1 cellular context compared by ENCODE assay signal in the genomic region with DNA sequence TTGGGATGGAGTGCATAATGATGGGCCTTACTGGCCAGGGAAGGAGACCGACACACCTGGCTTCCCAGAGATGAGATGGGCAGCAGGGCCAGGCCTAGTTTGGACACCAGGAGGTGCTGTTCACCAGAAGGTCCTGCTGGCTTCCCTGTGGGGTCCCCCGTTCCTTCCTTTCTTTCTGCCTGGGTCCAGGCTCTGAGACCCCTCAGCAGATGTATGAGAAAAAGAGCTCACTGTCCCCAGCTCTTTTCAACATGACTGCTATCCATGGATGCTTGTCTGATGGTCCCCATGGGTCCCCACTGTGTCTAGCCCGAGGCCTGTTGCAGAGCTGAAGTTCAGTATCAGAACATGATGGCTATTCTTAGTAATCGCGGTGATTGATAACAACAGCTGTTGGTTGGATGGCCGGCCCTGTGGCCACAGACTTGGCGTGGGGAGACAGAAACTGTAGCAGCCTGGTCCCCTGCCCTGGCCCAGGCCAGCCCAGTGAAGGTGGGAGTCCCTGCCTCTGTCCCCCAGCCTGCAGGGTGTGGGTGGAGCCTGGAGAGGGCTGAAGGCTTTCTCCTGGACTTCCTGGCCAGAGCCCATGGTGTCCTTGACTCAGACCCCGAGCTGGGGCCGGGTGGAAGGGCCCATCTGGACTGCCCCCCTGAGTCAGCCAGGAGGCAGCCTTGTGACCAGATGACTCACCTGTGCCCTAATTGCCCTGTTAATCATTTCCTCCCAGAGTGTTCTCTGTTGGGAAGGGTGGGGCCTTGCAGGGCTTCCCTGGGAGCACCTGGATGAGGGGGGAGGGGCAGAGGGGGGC.
TF ChIP-seq lines count a peak whose summit lies in the region.

No MANE protein-coding gene starts in this region.

TF ChIP-seq in HepG2, 621 proteins besides CTCF, POLR2A, EP300 and RAD21 (continued from another document and continues in another):
- TF ChIP-seq PAX8 (CRISPR knock-in tag; IDR thresholded peaks at IDR 0.05; ENCODE audit: borderline replicate concordance), result no peak
- peak; percentile 61 for TF ChIP-seq CREM (IDR thresholded peaks at IDR 0.05)
- no peak for TF ChIP-seq CREM (CRISPR knock-in tag; IDR thresholded peaks at IDR 0.05)
- 0 out of 4 replicates have a peak, but pooled peaks of 1 of the 2 experiments have one; percentile 12 for TF ChIP-seq MAFK (conservative IDR thresholded peaks at IDR 0.05 in 1 of 2, IDR thresholded peaks at IDR 0.05 in 1 of 2; ENCODE audit: low read length in 2 of 2)
- no peak for TF ChIP-seq CBX1 (IDR thresholded peaks at IDR 0.05; ENCODE audit: low read depth)
- no peak for TF ChIP-seq MLLT10 (CRISPR knock-in tag; IDR thresholded peaks at IDR 0.05)
- TF ChIP-seq ZNF3 (CRISPR knock-in tag; IDR thresholded peaks at IDR 0.05), result peak; percentile 16; the same call in 1 of the 2 replicates
- TF ChIP-seq ZNF343 (CRISPR knock-in tag; IDR thresholded peaks at IDR 0.05), result 0 out of 2 replicates have a peak, but pooled peaks have one; percentile 42
- TF ChIP-seq MED8 (CRISPR knock-in tag; IDR thresholded peaks at IDR 0.05; ENCODE audit: insufficient replicate concordance), result no peak
- TF ChIP-seq, protein P1, sequence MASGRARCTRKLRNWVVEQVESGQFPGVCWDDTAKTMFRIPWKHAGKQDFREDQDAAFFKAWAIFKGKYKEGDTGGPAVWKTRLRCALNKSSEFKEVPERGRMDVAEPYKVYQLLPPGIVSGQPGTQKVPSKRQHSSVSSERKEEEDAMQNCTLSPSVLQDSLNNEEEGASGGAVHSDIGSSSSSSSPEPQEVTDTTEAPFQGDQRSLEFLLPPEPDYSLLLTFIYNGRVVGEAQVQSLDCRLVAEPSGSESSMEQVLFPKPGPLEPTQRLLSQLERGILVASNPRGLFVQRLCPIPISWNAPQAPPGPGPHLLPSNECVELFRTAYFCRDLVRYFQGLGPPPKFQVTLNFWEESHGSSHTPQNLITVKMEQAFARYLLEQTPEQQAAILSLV (CRISPR knock-in tag; IDR thresholded peaks at IDR 0.05; ENCODE audit: borderline replicate concordance), result 0 out of 2 replicates have a peak, but pooled peaks have one; percentile 2
- TF ChIP-seq ZNF629 (CRISPR knock-in tag; conservative IDR thresholded peaks at IDR 0.05), result peak; percentile 12; the same call in 1 of the 2 replicates
- TF ChIP-seq ARNTL (CRISPR knock-in tag; IDR thresholded peaks at IDR 0.05), result peak; percentile 81
- TF ChIP-seq ZNF354B (CRISPR knock-in tag; IDR thresholded peaks at IDR 0.05), result no peak
- peak; percentile 7 for TF ChIP-seq ASH2L (IDR thresholded peaks at IDR 0.05; ENCODE audit: insufficient read length, low read depth, low read length)
- TF ChIP-seq ZNF713 (CRISPR knock-in tag; IDR thresholded peaks at IDR 0.05), result no peak
- peak; percentile 52; the same call in 1 of the 2 replicates for TF ChIP-seq MYPOP (CRISPR knock-in tag; IDR thresholded peaks at IDR 0.05)
- peak; percentile 19; the same call in 1 of the 2 replicates for TF ChIP-seq MEIS1 (CRISPR knock-in tag; IDR thresholded peaks at IDR 0.05; ENCODE audit: borderline replicate concordance)
- TF ChIP-seq ZNF598 (CRISPR knock-in tag; IDR thresholded peaks at IDR 0.05; ENCODE audit: borderline replicate concordance), result 0 out of 2 replicates have a peak, but pooled peaks have one; percentile 5
- no peak for TF ChIP-seq ZNF780A (CRISPR knock-in tag; IDR thresholded peaks at IDR 0.05)
- TF ChIP-seq ZNF576 (CRISPR knock-in tag; IDR thresholded peaks at IDR 0.05), result no peak
- TF ChIP-seq, protein P2, sequence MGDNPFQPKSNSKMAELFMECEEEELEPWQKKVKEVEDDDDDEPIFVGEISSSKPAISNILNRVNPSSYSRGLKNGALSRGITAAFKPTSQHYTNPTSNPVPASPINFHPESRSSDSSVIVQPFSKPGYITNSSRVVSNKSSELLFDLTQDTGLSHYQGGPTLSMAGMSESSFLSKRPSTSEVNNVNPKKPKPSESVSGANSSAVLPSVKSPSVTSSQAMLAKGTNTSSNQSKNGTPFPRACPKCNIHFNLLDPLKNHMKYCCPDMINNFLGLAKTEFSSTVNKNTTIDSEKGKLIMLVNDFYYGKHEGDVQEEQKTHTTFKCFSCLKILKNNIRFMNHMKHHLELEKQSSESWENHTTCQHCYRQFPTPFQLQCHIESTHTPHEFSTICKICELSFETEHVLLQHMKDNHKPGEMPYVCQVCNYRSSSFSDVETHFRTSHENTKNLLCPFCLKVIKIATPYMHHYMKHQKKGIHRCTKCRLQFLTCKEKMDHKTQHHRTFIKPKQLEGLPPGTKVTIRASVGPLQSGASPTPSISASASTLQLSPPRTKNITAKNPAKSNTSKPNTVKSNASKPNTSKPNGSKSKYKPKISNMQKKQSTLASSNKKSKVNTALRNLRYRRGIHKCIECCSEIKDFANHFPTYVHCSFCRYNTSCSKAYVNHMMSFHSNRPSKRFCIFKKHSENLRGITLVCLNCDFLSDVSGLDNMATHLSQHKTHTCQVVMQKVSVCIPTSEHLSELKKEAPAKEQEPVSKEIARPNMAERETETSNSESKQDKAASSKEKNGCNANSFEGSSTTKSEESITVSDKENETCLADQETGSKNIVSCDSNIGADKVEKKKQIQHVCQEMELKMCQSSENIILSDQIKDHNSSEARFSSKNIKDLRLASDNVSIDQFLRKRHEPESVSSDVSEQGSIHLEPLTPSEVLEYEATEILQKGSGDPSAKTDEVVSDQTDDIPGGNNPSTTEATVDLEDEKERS (CRISPR knock-in tag; IDR thresholded peaks at IDR 0.05), result no peak
- TF ChIP-seq ZBTB3 (CRISPR knock-in tag; IDR thresholded peaks at IDR 0.05; ENCODE audit: borderline replicate concordance, low read depth), result no peak
- TF ChIP-seq SRSF9 (IDR thresholded peaks at IDR 0.05; ENCODE audit: borderline replicate concordance, insufficient read depth, low read depth, low read length, poor library complexity, severe bottlenecking), result no peak
- TF ChIP-seq ERF (CRISPR knock-in tag; IDR thresholded peaks at IDR 0.05), result no peak; the same call in 1 of the 2 replicates
- no peak for TF ChIP-seq CHD2 (IDR thresholded peaks at IDR 0.05; ENCODE audit: low read depth, low read length)
- no peak for TF ChIP-seq AKAP8 (CRISPR knock-in tag; IDR thresholded peaks at IDR 0.05)
- TF ChIP-seq ADNP (CRISPR knock-in tag; IDR thresholded peaks at IDR 0.05), result no peak
- no peak for TF ChIP-seq ZNF383 (CRISPR knock-in tag; IDR thresholded peaks at IDR 0.05; ENCODE audit: borderline replicate concordance)
- peak; percentile 77 for TF ChIP-seq ZNF724P (CRISPR knock-in tag; IDR thresholded peaks at IDR 0.05; ENCODE audit: borderline replicate concordance)
- TF ChIP-seq, protein P3, sequence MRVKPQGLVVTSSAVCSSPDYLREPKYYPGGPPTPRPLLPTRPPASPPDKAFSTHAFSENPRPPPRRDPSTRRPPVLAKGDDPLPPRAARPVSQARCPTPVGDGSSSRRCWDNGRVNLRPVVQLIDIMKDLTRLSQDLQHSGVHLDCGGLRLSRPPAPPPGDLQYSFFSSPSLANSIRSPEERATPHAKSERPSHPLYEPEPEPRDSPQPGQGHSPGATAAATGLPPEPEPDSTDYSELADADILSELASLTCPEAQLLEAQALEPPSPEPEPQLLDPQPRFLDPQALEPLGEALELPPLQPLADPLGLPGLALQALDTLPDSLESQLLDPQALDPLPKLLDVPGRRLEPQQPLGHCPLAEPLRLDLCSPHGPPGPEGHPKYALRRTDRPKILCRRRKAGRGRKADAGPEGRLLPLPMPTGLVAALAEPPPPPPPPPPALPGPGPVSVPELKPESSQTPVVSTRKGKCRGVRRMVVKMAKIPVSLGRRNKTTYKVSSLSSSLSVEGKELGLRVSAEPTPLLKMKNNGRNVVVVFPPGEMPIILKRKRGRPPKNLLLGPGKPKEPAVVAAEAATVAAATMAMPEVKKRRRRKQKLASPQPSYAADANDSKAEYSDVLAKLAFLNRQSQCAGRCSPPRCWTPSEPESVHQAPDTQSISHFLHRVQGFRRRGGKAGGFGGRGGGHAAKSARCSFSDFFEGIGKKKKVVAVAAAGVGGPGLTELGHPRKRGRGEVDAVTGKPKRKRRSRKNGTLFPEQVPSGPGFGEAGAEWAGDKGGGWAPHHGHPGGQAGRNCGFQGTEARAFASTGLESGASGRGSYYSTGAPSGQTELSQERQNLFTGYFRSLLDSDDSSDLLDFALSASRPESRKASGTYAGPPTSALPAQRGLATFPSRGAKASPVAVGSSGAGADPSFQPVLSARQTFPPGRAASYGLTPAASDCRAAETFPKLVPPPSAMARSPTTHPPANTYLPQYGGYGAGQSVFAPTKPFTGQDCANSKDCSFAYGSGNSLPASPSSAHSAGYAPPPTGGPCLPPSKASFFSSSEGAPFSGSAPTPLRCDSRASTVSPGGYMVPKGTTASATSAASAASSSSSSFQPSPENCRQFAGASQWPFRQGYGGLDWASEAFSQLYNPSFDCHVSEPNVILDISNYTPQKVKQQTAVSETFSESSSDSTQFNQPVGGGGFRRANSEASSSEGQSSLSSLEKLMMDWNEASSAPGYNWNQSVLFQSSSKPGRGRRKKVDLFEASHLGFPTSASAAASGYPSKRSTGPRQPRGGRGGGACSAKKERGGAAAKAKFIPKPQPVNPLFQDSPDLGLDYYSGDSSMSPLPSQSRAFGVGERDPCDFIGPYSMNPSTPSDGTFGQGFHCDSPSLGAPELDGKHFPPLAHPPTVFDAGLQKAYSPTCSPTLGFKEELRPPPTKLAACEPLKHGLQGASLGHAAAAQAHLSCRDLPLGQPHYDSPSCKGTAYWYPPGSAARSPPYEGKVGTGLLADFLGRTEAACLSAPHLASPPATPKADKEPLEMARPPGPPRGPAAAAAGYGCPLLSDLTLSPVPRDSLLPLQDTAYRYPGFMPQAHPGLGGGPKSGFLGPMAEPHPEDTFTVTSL (CRISPR knock-in tag; IDR thresholded peaks at IDR 0.05; ENCODE audit: borderline replicate concordance), result peak; percentile 59; the same call in 1 of the 2 replicates
- TF ChIP-seq THAP11 (CRISPR knock-in tag; IDR thresholded peaks at IDR 0.05), result no peak
- 0 out of 2 replicates have a peak, but pooled peaks have one; percentile 14 for TF ChIP-seq ETS1 (CRISPR knock-in tag; IDR thresholded peaks at IDR 0.05)
- no peak for TF ChIP-seq ZNF432 (CRISPR knock-in tag; IDR thresholded peaks at IDR 0.05; ENCODE audit: borderline replicate concordance)
- 0 out of 2 replicates have a peak, but pooled peaks have one; percentile 20 for TF ChIP-seq MAFF (IDR thresholded peaks at IDR 0.05; ENCODE audit: low read depth, low read length)
- no peak for TF ChIP-seq ATF4 (CRISPR knock-in tag; IDR thresholded peaks at IDR 0.05)
- no peak for TF ChIP-seq PREB (CRISPR knock-in tag; IDR thresholded peaks at IDR 0.05)
- no peak for TF ChIP-seq FOXP1 (IDR thresholded peaks at IDR 0.05)
- TF ChIP-seq FOXP1 (CRISPR knock-in tag; IDR thresholded peaks at IDR 0.05), result no peak; the same call in 1 of the 2 replicates
- no peak; the same call in 1 of the 2 replicates for TF ChIP-seq ZNF547 (CRISPR knock-in tag; IDR thresholded peaks at IDR 0.05)
- no peak for TF ChIP-seq ZNF7 (CRISPR knock-in tag; IDR thresholded peaks at IDR 0.05)
- no peak for TF ChIP-seq ZNF251 (CRISPR knock-in tag; IDR thresholded peaks at IDR 0.05)
- no peak for TF ChIP-seq PHF5A (CRISPR knock-in tag; IDR thresholded peaks at IDR 0.05; ENCODE audit: low read depth, unreplicated experiment)
- TF ChIP-seq TFE3 (CRISPR knock-in tag; IDR thresholded peaks at IDR 0.05), result peak; percentile 100
- TF ChIP-seq ZNF180 (CRISPR knock-in tag; IDR thresholded peaks at IDR 0.05; ENCODE audit: borderline replicate concordance, low read depth), result no peak
- TF ChIP-seq ZKSCAN5 (CRISPR knock-in tag; IDR thresholded peaks at IDR 0.05), result no peak
- TF ChIP-seq ZNF678 (CRISPR knock-in tag; IDR thresholded peaks at IDR 0.05), result no peak
- peak; percentile 95 for TF ChIP-seq MIXL1 (CRISPR knock-in tag; IDR thresholded peaks at IDR 0.05)
- TF ChIP-seq THYN1 (CRISPR knock-in tag; IDR thresholded peaks at IDR 0.05; ENCODE audit: borderline replicate concordance, low read depth), result no peak
